In genomic region chrX:154380153-154380552, GRCh38 we compare ENCODE assay signal across 8 cellular contexts. TPM values are rescaled to one million over a fixed set of nuclear protein-coding genes. Genes with fewer than 3 reads are reported as not detected.
DNase-seq lines count a peak whose midpoint lies in the region; ATAC-seq and TF ChIP-seq lines count a peak whose summit lies in the region.

No MANE protein-coding gene starts in this region.

- no peak overlapping the region for H3K18ac ChIP-seq in mesendoderm (ENCODE audit: low read length)

- intact Hi-C loops in cardiac septum (cut with DNase I) (no loop called here), mammary epithelial cell (cut with micrococcal nuclease) (no loop called here), aorta (cut with DNase I) (loop anchor here in 1 of 2 donors (5.0 kb wide), 1 partner anchor 283 kb away; the partner anchor contains the start of gene MECP2)

- H3K79me1 ChIP-seq in mesendoderm (ENCODE audit: low read length), result no peaks in the 10 kb centered on the region

- no peak overlapping the region for H2BK15ac ChIP-seq in mesendoderm (replicated peaks; ENCODE audit: low read depth)

- CTCF ChIA-PET in mammary epithelial cell (lab: Charles Lee; ENCODE audit: low non-redundant PET), result no interaction called here

- H2BK120ac ChIP-seq in mesendoderm (ENCODE audit: low read depth, low read length), result no peak overlapping the region

- H3K27ac ChIP-seq in cardiac muscle cell, result peak overlapping the region; percentile 99
- peak overlapping the region; percentile 95 for H3K27ac ChIP-seq in mammary epithelial cell (ENCODE audit: insufficient read depth, low read depth, low read length)
- H3K27ac ChIP-seq in mesendoderm (ENCODE audit: low read depth, low read length), result no peak overlapping the region
- peak overlapping the region in 1 of 2 donors; percentile 92 for H3K27ac ChIP-seq in aorta (ENCODE audit: low read depth in 1 of 2, low read length in 2 of 2)

- H3K4me1 ChIP-seq in cardiac muscle cell (ENCODE audit: low read depth) (no peaks in the 10 kb centered on the region), mammary epithelial cell (ENCODE audit: insufficient read depth, low read length) (peaks cover 18% of the 10 kb centered on the region), mesendoderm (ENCODE audit: control insufficient read depth, low read depth, low read length) (no peaks in the 10 kb centered on the region), aorta (ENCODE audit: control insufficient read depth in 1 of 2, insufficient read depth in 2 of 2, low read length in 2 of 2) (no peaks in the 10 kb centered on the region)

- in situ Hi-C loops in mammary epithelial cell (cut with MboI; ENCODE audit: low sequenced_read_pairs in 2 of 2) (no loop called here), ACHN (cut with HindIII; ENCODE audit: low pct_ligation_motif_present, low pct_unique_long_range_greater_than_20kb, low sequenced_read_pairs) (no loop called here)

- no peak for ATAC-seq in aorta (ENCODE audit: low FRiP score)
- no peak for ATAC-seq in HG03432 (IDR thresholded peaks at IDR 0.05; ENCODE audit: unreplicated experiment)

- H3K4me2 ChIP-seq in mammary epithelial cell (ENCODE audit: insufficient read depth, low read depth, low read length) (peak overlapping the region; percentile 84), mesendoderm (ENCODE audit: low read length) (peak overlapping the region; percentile 54)

- BruUV-seq in mammary epithelial cell (replicated peaks; lab: Mats Ljungman, UMichigan), result no TSS peak

- H3K27me3 ChIP-seq in cardiac muscle cell (no peaks in the 10 kb centered on the region), mammary epithelial cell (ENCODE audit: insufficient read depth, low read length) (no peaks in the 10 kb centered on the region), mesendoderm (ENCODE audit: insufficient read depth, low read length, poor library complexity) (no peaks in the 10 kb centered on the region), aorta (ENCODE audit: control insufficient read depth in 1 of 2, insufficient read depth in 2 of 2, low read length in 1 of 2) (no peaks in the 10 kb centered on the region)

- no peak overlapping the region for H3K23ac ChIP-seq in mesendoderm (ENCODE audit: low read length)

- H2BK5ac ChIP-seq in mesendoderm (ENCODE audit: low read length), result no peak overlapping the region

- H2AK5ac ChIP-seq in mesendoderm (ENCODE audit: low read length), result no peak overlapping the region

- TF ChIP-seq CTCF in cardiac muscle cell (IDR thresholded peaks at IDR 0.05; ENCODE audit: low read depth, low read length) (no peak), mammary epithelial cell (conservative IDR thresholded peaks at IDR 0.05 in 1 of 2, IDR thresholded peaks at IDR 0.05 in 1 of 2; ENCODE audit: extremely low read depth in 1 of 2, insufficient read depth in 1 of 2, low read depth in 1 of 2, low read length in 2 of 2) (no peak)

- dilution Hi-C loops in mammary epithelial cell (cut with HindIII; ENCODE audit: low sequenced_read_pairs), result no loop called here

- no peak overlapping the region for H2AFZ ChIP-seq in mammary epithelial cell (ENCODE audit: low read depth, low read length)

- no peak overlapping the region for H4K8ac ChIP-seq in mesendoderm (ENCODE audit: low read depth, low read length)

- no peak overlapping the region for H4K5ac ChIP-seq in mesendoderm (ENCODE audit: low read length)

- peak overlapping the region; percentile 86 for H3K56ac ChIP-seq in mesendoderm (ENCODE audit: low read length)

- peak in 1 of 2 donors; percentile 6 for DNase-seq in cardiac muscle cell (ENCODE audit: low read depth in 1 of 2, low spot score in 1 of 2)
- DNase-seq in cardiac septum (ENCODE audit: low spot score), result no peak
- DNase-seq in mammary epithelial cell, result no peak
- no peak for DNase-seq in mesendoderm
- no peak for DNase-seq in aorta
- DNase-seq in SHP77 treated with DMSO at 0.1 percent for 48 hours (lab: John Stamatoyannopoulos, UW), result no peak
- no peak for DNase-seq in ACHN

- no peak overlapping the region for H3K4ac ChIP-seq in mesendoderm (ENCODE audit: low read depth, low read length)

- H3K9ac ChIP-seq in mammary epithelial cell (ENCODE audit: insufficient read depth, low read length), result peak overlapping the region; percentile 97
- H3K9ac ChIP-seq in mesendoderm (ENCODE audit: low read length), result peak overlapping the region; percentile 80

- H3K9me3 ChIP-seq in cardiac muscle cell (ENCODE audit: low read depth), result no peaks in the 10 kb centered on the region
- peaks cover 2% of the 10 kb centered on the region for H3K9me3 ChIP-seq in mammary epithelial cell (replicated peaks; ENCODE audit: insufficient read depth, low read length)
- H3K9me3 ChIP-seq in aorta (ENCODE audit: control insufficient read depth, low read length), result no peaks in the 10 kb centered on the region

- WGBS in mammary epithelial cell (ENCODE audit: low coverage, missing lambda C conversion rate), result 45% methylated on average over 12 of the region's 13 CpGs
- WGBS in mesendoderm (ENCODE audit: extremely low coverage, insufficient coverage, low lambda C conversion rate), result no CpG with 5 or more reads among the region's 13 CpGs
- 7 to 43% methylated on average over 13 of the region's 13 CpGs for WGBS in aorta, 2 donors

- H3K4me3 ChIP-seq in cardiac muscle cell, result peak overlapping the region; percentile 93
- H3K4me3 ChIP-seq in mammary epithelial cell (replicated peaks in 1 of 3; ENCODE audit: insufficient read depth in 1 of 3, low read depth in 2 of 3, low read length in 3 of 3), result peak overlapping the region; percentile 72 to 81 (median 76)
- peak overlapping the region; percentile 71 for H3K4me3 ChIP-seq in mesendoderm (ENCODE audit: low read length)
- H3K4me3 ChIP-seq in aorta (ENCODE audit: low read length in 2 of 2), result peak overlapping the region; percentile 55 to 90

- H3K36me3 ChIP-seq in cardiac muscle cell (no peaks in the 10 kb centered on the region), mammary epithelial cell (ENCODE audit: insufficient read depth, low read length) (no peaks in the 10 kb centered on the region), mesendoderm (ENCODE audit: control insufficient read depth, insufficient read depth, low read length) (no peaks in the 10 kb centered on the region), aorta (ENCODE audit: control insufficient read depth in 1 of 2, insufficient read depth in 2 of 2, low read length in 1 of 2) (no peaks in the 10 kb centered on the region)

- no peaks in the 10 kb centered on the region for H4K20me1 ChIP-seq in mammary epithelial cell (ENCODE audit: insufficient read depth, low read length)

- H3K79me2 ChIP-seq in mammary epithelial cell (ENCODE audit: insufficient read depth, low read length) (peaks cover 18% of the 10 kb centered on the region), mesendoderm (ENCODE audit: control insufficient read depth, insufficient read depth, low read length) (peaks cover 4% of the 10 kb centered on the region)

RNA-seq across cellular contexts. Expression of gene EMD, which starts 1.1 kb away (rescaled TPM):
- 56.9 and 66.2 TPM in 2 replicates for total RNA-seq in cardiac muscle cell
- 77.7 and 91.2 TPM in 2 replicates for polyA plus RNA-seq in cardiac muscle cell
- total RNA-seq in cardiac septum, result 66.2 TPM
- 10 to 100 TPM; 22.7 to 71.9 TPM for total RNA-seq in mammary epithelial cell
- 51.6 TPM for polyA plus RNA-seq in mammary epithelial cell
- polyA minus RNA-seq in mammary epithelial cell, result 55.3 TPM
- 45.5 TPM for polyA plus RNA-seq in mesendoderm (2013, experiment 1 of 2)
- 46.7 TPM for polyA plus RNA-seq in mesendoderm (2013, experiment 2 of 2)
- 10 to 100 TPM; 49.9 to 73.1 TPM for total RNA-seq in aorta
- polyA plus RNA-seq in aorta, result 100 to 1,000 TPM in 1 of 2 donors, 10 to 100 TPM in 1; 97.7 to 157 TPM

RNA-seq across cellular contexts. Expression of gene FLNA, which starts 5.7 kb away (rescaled TPM):
- 405 and 447 TPM in 2 replicates for total RNA-seq in cardiac muscle cell
- polyA plus RNA-seq in cardiac muscle cell, result 250 and 341 TPM in 2 replicates
- total RNA-seq in cardiac septum, result 347 TPM
- 1,000 to 10,000 TPM; 1,826 to 3,975 TPM for total RNA-seq in mammary epithelial cell
- 681 TPM for polyA plus RNA-seq in mammary epithelial cell
- 2,798 TPM for polyA minus RNA-seq in mammary epithelial cell
- polyA plus RNA-seq in mesendoderm (2013, experiment 1 of 2), result 552 TPM
- 515 TPM for polyA plus RNA-seq in mesendoderm (2013, experiment 2 of 2)
- total RNA-seq in aorta, result 1,000 to 10,000 TPM; 4,329 to 7,587 TPM
- polyA plus RNA-seq in aorta, result 1,000 to 10,000 TPM in 1 of 2 donors, 100 to 1,000 TPM in 1; 515 to 7,857 TPM

RNA-seq across cellular contexts. Expression of gene RPL10, which starts 18.0 kb away (rescaled TPM):
- 2,299 and 4,006 TPM in 2 replicates for total RNA-seq in cardiac muscle cell
- polyA plus RNA-seq in cardiac muscle cell, result 1,000 and 1,150 TPM in 2 replicates
- total RNA-seq in cardiac septum, result 1,520 TPM
- 1,000 to 10,000 TPM; 1,996 to 2,155 TPM for total RNA-seq in mammary epithelial cell
- 5,021 TPM for polyA plus RNA-seq in mammary epithelial cell
- polyA minus RNA-seq in mammary epithelial cell, result 1,289 TPM
- polyA plus RNA-seq in mesendoderm (2013, experiment 1 of 2), result 3,546 TPM
- 3,495 TPM for polyA plus RNA-seq in mesendoderm (2013, experiment 2 of 2)
- total RNA-seq in aorta, result 1,000 to 10,000 TPM; 2,525 to 2,861 TPM
- 1,000 to 10,000 TPM; 7,028 to 7,505 TPM for polyA plus RNA-seq in aorta

RNA-seq across cellular contexts. Expression of gene DNASE1L1, which starts 28.9 kb away (rescaled TPM):
- total RNA-seq in cardiac muscle cell, result 34.3 and 40.4 TPM in 2 replicates
- polyA plus RNA-seq in cardiac muscle cell, result 24.8 and 26.1 TPM in 2 replicates
- total RNA-seq in cardiac septum, result 32.9 TPM
- total RNA-seq in mammary epithelial cell, result 10 to 100 TPM; 17.8 to 30.5 TPM
- 25.2 TPM for polyA plus RNA-seq in mammary epithelial cell
- polyA minus RNA-seq in mammary epithelial cell, result 20.6 TPM
- polyA plus RNA-seq in mesendoderm (2013, experiment 1 of 2), result 3.5 TPM
- 3.4 TPM for polyA plus RNA-seq in mesendoderm (2013, experiment 2 of 2)
- 10 to 100 TPM; 25.9 to 29.0 TPM for total RNA-seq in aorta
- 10 to 100 TPM; 37.3 to 46.2 TPM for polyA plus RNA-seq in aorta

RNA-seq across cellular contexts. Expression of gene TAFAZZIN, which starts 31.2 kb away (rescaled TPM):
- total RNA-seq in cardiac muscle cell, result 37.4 and 52.1 TPM in 2 replicates
- polyA plus RNA-seq in cardiac muscle cell, result 59.7 and 65.0 TPM in 2 replicates
- total RNA-seq in cardiac septum, result 41.6 TPM
- 10 to 100 TPM; 19.5 to 31.0 TPM for total RNA-seq in mammary epithelial cell
- polyA plus RNA-seq in mammary epithelial cell, result 18.6 TPM
- polyA minus RNA-seq in mammary epithelial cell, result 22.8 TPM
- 10.0 TPM for polyA plus RNA-seq in mesendoderm (2013, experiment 1 of 2)
- polyA plus RNA-seq in mesendoderm (2013, experiment 2 of 2), result 9.7 TPM
- total RNA-seq in aorta, result 10 to 100 TPM; 30.8 to 59.6 TPM
- 100 to 1,000 TPM in 1 of 2 donors, 1 to 10 TPM in 1; 5.5 to 129 TPM for polyA plus RNA-seq in aorta
